Comparison of ENCODE assay signal across 1 cellular context in genomic region chr9:129509508-129509907, GRCh38.
TF ChIP-seq lines count a peak whose summit lies in the region.

No MANE protein-coding gene starts in this region.

TF ChIP-seq in SK-N-SH treated with all-trans-retinoic acid at 6 μM for 48 hours, 23 proteins besides CTCF, POLR2A, EP300 and RAD21 (continued from another document):
- TF ChIP-seq, protein P1, sequence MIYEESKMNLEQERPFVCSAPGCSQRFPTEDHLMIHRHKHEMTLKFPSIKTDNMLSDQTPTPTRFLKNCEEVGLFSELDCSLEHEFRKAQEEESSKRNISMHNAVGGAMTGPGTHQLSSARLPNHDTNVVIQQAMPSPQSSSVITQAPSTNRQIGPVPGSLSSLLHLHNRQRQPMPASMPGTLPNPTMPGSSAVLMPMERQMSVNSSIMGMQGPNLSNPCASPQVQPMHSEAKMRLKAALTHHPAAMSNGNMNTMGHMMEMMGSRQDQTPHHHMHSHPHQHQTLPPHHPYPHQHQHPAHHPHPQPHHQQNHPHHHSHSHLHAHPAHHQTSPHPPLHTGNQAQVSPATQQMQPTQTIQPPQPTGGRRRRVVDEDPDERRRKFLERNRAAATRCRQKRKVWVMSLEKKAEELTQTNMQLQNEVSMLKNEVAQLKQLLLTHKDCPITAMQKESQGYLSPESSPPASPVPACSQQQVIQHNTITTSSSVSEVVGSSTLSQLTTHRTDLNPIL (CRISPR knock-in tag; IDR thresholded peaks at IDR 0.05; ENCODE audit: low read depth), result no peak
- no peak for TF ChIP-seq ZNF70 (CRISPR knock-in tag; IDR thresholded peaks at IDR 0.05)
